In the genomic region with DNA sequence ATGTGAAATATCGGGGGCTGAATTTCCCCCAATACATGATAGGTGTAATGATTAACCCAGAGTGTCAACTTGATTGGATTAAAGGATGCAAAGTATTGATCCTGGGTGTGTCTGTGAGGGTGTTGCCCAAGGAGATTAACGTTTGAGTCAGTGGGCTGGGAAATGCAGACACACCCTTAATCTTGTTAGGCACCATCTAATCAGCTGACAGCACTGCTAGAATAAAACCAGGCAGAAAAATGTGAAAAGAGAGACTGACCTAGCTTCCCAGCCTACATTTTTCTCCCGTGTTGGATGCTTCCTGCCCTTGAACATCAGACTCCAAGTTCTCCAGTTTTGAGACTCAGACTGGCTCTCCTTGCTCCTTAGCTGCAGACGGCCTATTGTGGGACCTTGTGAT, we compare ENCODE assay signal across 15 cellular contexts.
DNase-seq lines count a peak whose midpoint lies in the region; ATAC-seq and TF ChIP-seq lines count a peak whose summit lies in the region.
"Had no signal": no experiment of that assay in that cellular context is flagged by ENCODE, and none has a peak within 500 bp of the region (broad histone marks: within the 10 kb centered on the region; RNA-seq: fewer than 3 reads in every experiment).

No MANE protein-coding gene starts in this region.

- H3K27ac Mint-ChIP-seq in endodermal cell: no peak overlapping the region
- H3K27ac Mint-ChIP-seq: CD4-positive, alpha-beta memory T cell; GM23338; H9 had no signal

- H3K4me1 ChIP-seq in endodermal cell (ENCODE audit: control insufficient read depth, insufficient read depth, low read length) (no peaks in the 10 kb centered on the region), left lung (no peaks in the 10 kb centered on the region)

- no peaks in the 10 kb centered on the region for H3K27me3 ChIP-seq in endodermal cell (ENCODE audit: control insufficient read depth, insufficient read depth, low read length, poor library complexity, severe bottlenecking)
- H3K27me3 ChIP-seq in left lung: no peaks in the 10 kb centered on the region

- 74 to 91% methylated on average over 3 of the region's 4 CpGs for WGBS in endodermal cell (ENCODE audit: insufficient coverage in 1 of 2, insufficient read length in 1 of 2), 2 experiments

- DNase-seq in NCI-H82 treated with DMSO at 0.1 percent for 48 hours (lab: John Stamatoyannopoulos, UW; ENCODE audit: unreplicated experiment) (peak; percentile 71), endodermal cell (no peak), retina (peak; percentile 1), left ventricle myocardium superior (no peak), left lung (no peak)
- DNase-seq: C1 segment of cervical spinal cord; Calu3; CD4-positive, alpha-beta memory T cell; COR-L47; DMS153; DND-41; H9 had no signal

- H3K36me3 ChIP-seq in endodermal cell (ENCODE audit: control insufficient read depth, insufficient read depth, low read length) (no peaks in the 10 kb centered on the region), left lung (no peaks in the 10 kb centered on the region)

- intact Hi-C loops in left ventricle myocardium superior (cut with micrococcal nuclease) (no loop called here), left lung (cut with DNase I) (no loop called here)

- no peaks in the 10 kb centered on the region for H3K4me1 Mint-ChIP-seq in endodermal cell
- H3K4me1 Mint-ChIP-seq: CD4-positive, alpha-beta memory T cell had no signal

- H3K4me3 ChIP-seq in endodermal cell (ENCODE audit: low read length) (peak overlapping the region; percentile 35), left lung (no peak overlapping the region)
- H3K4me3 ChIP-seq: GM23338 had no signal

- no peak for ATAC-seq in left ventricle myocardium superior
- ATAC-seq in left lung: no peak
- ATAC-seq in GM21367 (IDR thresholded peaks at IDR 0.05; ENCODE audit: unreplicated experiment): no peak
- ATAC-seq: GM23338, HCT116 had no signal

- H3K9me3 ChIP-seq in endodermal cell (ENCODE audit: control insufficient read depth, low read length) (no peaks in the 10 kb centered on the region), left lung (no peaks in the 10 kb centered on the region)

- no peak overlapping the region for H3K9ac ChIP-seq in endodermal cell (ENCODE audit: extremely low read depth, low read length, poor library complexity, severe bottlenecking)

- no peaks in the 10 kb centered on the region for H3K27me3 Mint-ChIP-seq in endodermal cell (ENCODE audit: insufficient read depth)
- H3K27me3 Mint-ChIP-seq: CD4-positive, alpha-beta memory T cell had no signal

- H3K36me3 Mint-ChIP-seq in endodermal cell (ENCODE audit: low read depth): peaks cover 2% of the 10 kb centered on the region
- H3K36me3 Mint-ChIP-seq: CD4-positive, alpha-beta memory T cell had no signal

- no peak overlapping the region for H3K4me3 Mint-ChIP-seq in endodermal cell
- H3K4me3 Mint-ChIP-seq: CD4-positive, alpha-beta memory T cell; GM23338; H9 had no signal

- H3K27ac ChIP-seq in endodermal cell (ENCODE audit: low read depth, low read length) (no peak overlapping the region), left lung (no peak overlapping the region)

- peaks cover 19% of the 10 kb centered on the region for H3K9me3 Mint-ChIP-seq in endodermal cell
- H3K9me3 Mint-ChIP-seq: GM23338, H9 had no signal

- TF ChIP-seq CTCF in endodermal cell (conservative IDR thresholded peaks at IDR 0.05) (no peak), left lung (IDR thresholded peaks at IDR 0.05) (no peak)

Comparison
In these comparisons a context has a peak if more than half of its experiments do, and no peak if none do; other contexts are left out.
1. DNase-seq: peak in NCI-H82 treated with DMSO at 0.1 percent for 48 hours (single experiment) and retina (single experiment); none in endodermal cell (single experiment), left ventricle myocardium superior (single experiment) and left lung (0 of 2).